Comparison of ENCODE assay signal across 20 cellular contexts in the genomic region with DNA sequence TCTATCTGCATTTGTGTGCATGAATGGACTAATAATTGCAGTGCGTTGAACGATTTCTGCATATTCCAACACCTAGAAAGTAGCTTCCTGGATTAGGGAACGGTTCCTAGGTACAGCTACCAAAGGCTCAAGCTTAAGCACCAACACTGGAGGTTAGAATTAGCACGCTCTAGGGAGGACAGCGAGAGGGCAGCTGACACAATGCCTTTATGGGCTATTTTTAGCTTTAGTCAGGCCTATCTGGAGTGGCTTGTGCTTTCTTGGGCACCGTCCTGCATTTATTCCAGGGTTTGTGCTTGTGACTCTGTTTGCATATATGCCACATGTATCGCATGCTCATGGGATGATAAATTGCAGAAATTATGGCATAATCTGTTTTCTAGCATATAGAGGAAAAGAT. TPM values are rescaled to one million over a fixed set of nuclear protein-coding genes. Genes with fewer than 3 reads are reported as not detected.
A peak's percentile ranks its signal among the peaks of the same experiment; 100 is the strongest.
DNase-seq lines count a peak whose midpoint lies in the region; ATAC-seq and TF ChIP-seq lines count a peak whose summit lies in the region.
"Had no signal": no experiment of that assay in that cellular context is flagged by ENCODE, and none has a peak within 500 bp of the region (broad histone marks: within the 10 kb centered on the region; RNA-seq: fewer than 3 reads in every experiment).

No MANE protein-coding gene starts in this region.

- intact Hi-C loops in ascending aorta (cut with DNase I) = loop anchor here (2.0 kb wide), 1 partner anchor 30 kb away; no protein-coding TSS in a partner anchor

- H3K4me3 ChIP-seq in ascending aorta (peak overlapping the region in 1 of 2 donors; percentile 24), cardiac muscle cell (no peak overlapping the region), thoracic aorta (no peak overlapping the region)
- H3K4me3 ChIP-seq: GM23338 had no signal

- H3K9me3 ChIP-seq in ascending aorta (no peaks in the 10 kb centered on the region), cardiac muscle cell (ENCODE audit: low read depth) (no peaks in the 10 kb centered on the region), thoracic aorta (no peaks in the 10 kb centered on the region)

- H3K9me3 Mint-ChIP-seq in nephron = no peaks in the 10 kb centered on the region
- H3K9me3 Mint-ChIP-seq: GM23338, mesothelial cell of epicardium had no signal

- peaks cover 17% of the 10 kb centered on the region for H3K36me3 Mint-ChIP-seq in nephron (ENCODE audit: low read depth)

- H3K27ac ChIP-seq in ascending aorta (peak overlapping the region; percentile 7 to 56), cardiac muscle cell (peak overlapping the region; percentile 85), thoracic aorta (peak overlapping the region; percentile 7 to 32)
- H3K27ac ChIP-seq: brain microvascular endothelial cell, HL-60, RWPE1 had no signal

- H3K36me3 ChIP-seq in ascending aorta (peaks cover 0 to 3% of the 10 kb centered on the region in 2 donors), cardiac muscle cell (no peaks in the 10 kb centered on the region), thoracic aorta (no peaks in the 10 kb centered on the region)

- TF ChIP-seq CTCF in ascending aorta (IDR thresholded peaks at IDR 0.05) (no peak), cardiac muscle cell (IDR thresholded peaks at IDR 0.05; ENCODE audit: low read depth, low read length) (no peak), nephron (IDR thresholded peaks at IDR 0.05; ENCODE audit: unreplicated experiment in 3 of 3) (no peak), thoracic aorta (IDR thresholded peaks at IDR 0.05) (no peak)

- no peak overlapping the region for H3K4me3 Mint-ChIP-seq in nephron
- H3K4me3 Mint-ChIP-seq: activated CD4-positive, alpha-beta T cell treated with anti-CD3 and anti-CD28 coated beads for 36 hours; activated naive CD8-positive, alpha-beta T cell treated with anti-CD3 and anti-CD28 coated beads, Interleukin-2, amount 10 ng/mL, durations not matched to agents 7 days and 5 days; GM23338; mesothelial cell of epicardium; neural crest cell had no signal

- peaks cover 24 to 55% of the 10 kb centered on the region in 2 donors for H3K4me1 ChIP-seq in ascending aorta
- H3K4me1 ChIP-seq in cardiac muscle cell (ENCODE audit: low read depth) = peaks cover 46% of the 10 kb centered on the region
- peaks cover 37 to 86% of the 10 kb centered on the region in 2 donors for H3K4me1 ChIP-seq in thoracic aorta (ENCODE audit: control insufficient read depth in 1 of 2, low read depth in 2 of 2)

- H3K27me3 ChIP-seq in ascending aorta = no peaks in the 10 kb centered on the region
- H3K27me3 ChIP-seq in cardiac muscle cell = no peaks in the 10 kb centered on the region
- H3K27me3 ChIP-seq in thoracic aorta (replicated peaks; ENCODE audit: insufficient read depth) = no peaks in the 10 kb centered on the region
- H3K27me3 ChIP-seq: brain microvascular endothelial cell had no signal

- ATAC-seq in thoracic aorta (ENCODE audit: insufficient number of reproducible peaks, low FRiP score, low read depth) = no peak
- no peak for ATAC-seq in HG03521 (IDR thresholded peaks at IDR 0.05; ENCODE audit: unreplicated experiment)
- ATAC-seq in HG02981 (IDR thresholded peaks at IDR 0.05; ENCODE audit: unreplicated experiment) = no peak
- ATAC-seq: GM23338 had no signal

- peak overlapping the region in 2 of 3 experiments; percentile 23 to 40 for H3K27ac Mint-ChIP-seq in nephron
- H3K27ac Mint-ChIP-seq: activated CD4-positive, alpha-beta T cell treated with anti-CD3 and anti-CD28 coated beads for 36 hours; activated naive CD8-positive, alpha-beta T cell treated with anti-CD3 and anti-CD28 coated beads, Interleukin-2, amount 10 ng/mL, durations not matched to agents 7 days and 5 days; GM23338; mesothelial cell of epicardium had no signal

- no peaks in the 10 kb centered on the region for H3K27me3 Mint-ChIP-seq in nephron (ENCODE audit: low read depth)
- H3K27me3 Mint-ChIP-seq: activated CD4-positive, alpha-beta T cell treated with anti-CD3 and anti-CD28 coated beads for 36 hours; activated naive CD8-positive, alpha-beta T cell treated with anti-CD3 and anti-CD28 coated beads, Interleukin-2, amount 10 ng/mL, durations not matched to agents 7 days and 5 days had no signal

- DNase-seq in ascending aorta (ENCODE audit: low spot score in 2 of 2) (no peak), cardiac muscle cell (ENCODE audit: low read depth in 1 of 2, low spot score in 1 of 2) (peak in 1 of 2 donors; percentile 86), thoracic aorta (ENCODE audit: low spot score) (no peak)
- no peak for DNase-seq in activated CD4-positive, CD25-positive, alpha-beta regulatory T cell treated with anti-CD3 and anti-CD28 coated beads, Interleukin-2, amount 50 U/mL, for 72 hours
- DNase-seq: activated CD4-positive, alpha-beta T cell treated with anti-CD3 and anti-CD28 coated beads for 36 hours; activated naive CD8-positive, alpha-beta T cell treated with anti-CD3 and anti-CD28 coated beads, Interleukin-2, amount 10 ng/mL, durations not matched to agents 7 days and 5 days; brain microvascular endothelial cell; dermis blood vessel endothelial cell; DMS79; kidney glomerular epithelial cell; NCI-H1436 treated with DMSO at 0.1 percent for 48 hours; NCI-H524 treated with DMSO at 0.1 percent for 48 hours had no signal

- H3K4me1 Mint-ChIP-seq in nephron = peaks cover 58% of the 10 kb centered on the region

RNA-seq across cellular contexts. Expression of gene ETV6, which starts 13.7 kb away (rescaled TPM):
- 21.6 TPM for total RNA-seq in ascending aorta
- total RNA-seq in cardiac muscle cell = 6.5 and 9.1 TPM in 2 replicates
- 11.9 and 16.2 TPM in 2 replicates for polyA plus RNA-seq in cardiac muscle cell
- total RNA-seq in thoracic aorta = 10 to 100 TPM; 41.4 to 58.4 TPM

Comparison
In these comparisons a context has a peak if more than half of its experiments do, and no peak if none do; other contexts are left out.
1. H3K27ac ChIP-seq: peak in every context shown above with its lines; median percentile 85 in cardiac muscle cell; 32 in ascending aorta; 20 in thoracic aorta.